In genomic region chr16:60419859-60420258, GRCh38 we compare ENCODE assay signal across 16 cellular contexts.
DNase-seq lines count a peak whose midpoint lies in the region; ATAC-seq and TF ChIP-seq lines count a peak whose summit lies in the region.
"Had no signal": no experiment of that assay in that cellular context is flagged by ENCODE, and none has a peak within 500 bp of the region (broad histone marks: within the 10 kb centered on the region; RNA-seq: fewer than 3 reads in every experiment).

No MANE protein-coding gene starts in this region.

- H3K9me3 Mint-ChIP-seq in GM23338: no peaks in the 10 kb centered on the region; the same call in 2 of the 3 replicates

- H3K4me3 ChIP-seq in GM23338: no peak overlapping the region
- H3K4me3 ChIP-seq in PC-9: no peak overlapping the region
- H3K4me3 ChIP-seq in esophagus squamous epithelium: no peak overlapping the region
- H3K4me3 ChIP-seq: GM23248, HAP-1 had no signal

- H3K79me2 ChIP-seq in GM23338 (replicated peaks; ENCODE audit: insufficient read depth) (no peaks in the 10 kb centered on the region), PC-9 (ENCODE audit: low read depth) (no peaks in the 10 kb centered on the region)

- CTCF ChIA-PET in PC-9 (lab: Charles Lee): no interaction called here

- peak; percentile 17 for DNase-seq in GM23338 (ENCODE audit: low spot score)
- DNase-seq in M059J (ENCODE audit: low read depth): peak; percentile 21
- peak; percentile 2 for DNase-seq in astrocyte of the hippocampus (ENCODE audit: low read depth, low spot score)
- peak; percentile 54 for DNase-seq in islet precursor cell
- DNase-seq in left ventricle myocardium superior: no peak
- no peak for DNase-seq in NCI-H187 treated with DMSO at 0.1 percent for 48 hours (lab: John Stamatoyannopoulos, UW)
- DNase-seq in PC-9: no peak
- no peak for DNase-seq in esophagus squamous epithelium (lab: John Stamatoyannopoulos, UW)
- DNase-seq: ACHN; C1 segment of cervical spinal cord; Calu3; CD4-positive, alpha-beta T cell; DMS 273 treated with DMSO at 0.1 percent for 48 hours; GM23248 had no signal

- POLR2A ChIA-PET in PC-9 (lab: Charles Lee; ENCODE audit: unreplicated experiment): no interaction called here

- intact Hi-C loops in left ventricle myocardium superior (cut with micrococcal nuclease) (no loop called here), PC-9 (cut with micrococcal nuclease; ENCODE audit: unreplicated experiment) (no loop called here), esophagus squamous epithelium (cut with DNase I) (no loop called here)

- 0 out of 2 replicates have a peak, but pooled peaks cover 3% of the 10 kb centered on the region for H3K9me2 ChIP-seq in GM23338 (ENCODE audit: insufficient read depth)
- no peaks in the 10 kb centered on the region for H3K9me2 ChIP-seq in PC-9 (ENCODE audit: insufficient read depth)

- H3K4me1 ChIP-seq in GM23338 (ENCODE audit: insufficient read depth) (peaks cover 5% of the 10 kb centered on the region; the same call in 1 of the 2 replicates), PC-9 (replicated peaks; ENCODE audit: insufficient read depth) (no peaks in the 10 kb centered on the region), esophagus squamous epithelium (no peaks in the 10 kb centered on the region)

- H3K4me2 ChIP-seq in GM23338 (no peak overlapping the region), PC-9 (no peak overlapping the region)

- peak; percentile 40; the same call in 2 of the 3 replicates for ATAC-seq in GM23338
- no peak for ATAC-seq in left ventricle myocardium superior

- peaks cover 2% of the 10 kb centered on the region for H3K27me3 Mint-ChIP-seq in GM23338 (ENCODE audit: insufficient read depth, low read depth, poor library complexity)
- H3K27me3 Mint-ChIP-seq: B cell; CD4-positive, alpha-beta T cell had no signal

- no peaks in the 10 kb centered on the region for H3F3A ChIP-seq in GM23338 (replicated peaks; ENCODE audit: low read depth)
- H3F3A ChIP-seq in PC-9 (ENCODE audit: insufficient read depth, low read depth): no peaks in the 10 kb centered on the region

- TF ChIP-seq POLR2A in esophagus squamous epithelium (IDR thresholded peaks at IDR 0.05): no peak

- 0 out of 2 replicates have a peak overlapping the region, but pooled peaks have one; percentile 1 for H2AFZ ChIP-seq in GM23338
- no peak overlapping the region for H2AFZ ChIP-seq in PC-9
- H2AFZ ChIP-seq: GM23248 had no signal

- peak overlapping the region; percentile 36; the same call in 1 of the 2 replicates for H3K27ac Mint-ChIP-seq in GM23338
- H3K27ac Mint-ChIP-seq: B cell; CD4-positive, alpha-beta T cell had no signal

- H3K27me3 ChIP-seq in GM23338 (ENCODE audit: insufficient read depth) (no peaks in the 10 kb centered on the region), PC-9 (ENCODE audit: insufficient read depth, low read depth) (peaks cover 23% of the 10 kb centered on the region; the same call in 1 of the 2 replicates), esophagus squamous epithelium (no peaks in the 10 kb centered on the region)

- H4K20me1 ChIP-seq in GM23338 (replicated peaks; ENCODE audit: insufficient read depth): no peaks in the 10 kb centered on the region
- no peaks in the 10 kb centered on the region; the same call in 1 of the 2 replicates for H4K20me1 ChIP-seq in PC-9 (ENCODE audit: insufficient read depth)

- H3K36me3 Mint-ChIP-seq in GM23338 (ENCODE audit: low read depth): no peaks in the 10 kb centered on the region

- H3K4me3 Mint-ChIP-seq in GM23338: no peak overlapping the region
- H3K4me3 Mint-ChIP-seq: B cell; CD4-positive, alpha-beta T cell had no signal

- no peaks in the 10 kb centered on the region for H3K9me3 ChIP-seq in PC-9 (ENCODE audit: insufficient read depth, low read depth)
- H3K9me3 ChIP-seq in esophagus squamous epithelium: no peaks in the 10 kb centered on the region
- H3K9me3 ChIP-seq: HAP-1 had no signal

- 33 to 68% methylated on average over 4 of the region's 4 CpGs for WGBS in esophagus squamous epithelium, 2 donors

- H3K4me1 Mint-ChIP-seq in GM23338: peaks cover 4% of the 10 kb centered on the region
- H3K4me1 Mint-ChIP-seq: B cell had no signal

- no peak overlapping the region for H3K27ac ChIP-seq in GM23338 (ENCODE audit: low read depth)
- H3K27ac ChIP-seq in PC-9: no peak overlapping the region
- H3K27ac ChIP-seq in esophagus squamous epithelium: no peak overlapping the region
- H3K27ac ChIP-seq: GM23248 had no signal

- no peak for TF ChIP-seq CTCF in GM23338 (conservative IDR thresholded peaks at IDR 0.05; ENCODE audit: low read depth in 2 of 2)
- no peak for TF ChIP-seq CTCF in PC-9 (conservative IDR thresholded peaks at IDR 0.05)
- TF ChIP-seq CTCF in esophagus squamous epithelium (IDR thresholded peaks at IDR 0.05): no peak

- H3K36me3 ChIP-seq in GM23338 (ENCODE audit: insufficient read depth): no peaks in the 10 kb centered on the region
- H3K36me3 ChIP-seq in PC-9 (ENCODE audit: low read depth): no peaks in the 10 kb centered on the region
- no peaks in the 10 kb centered on the region for H3K36me3 ChIP-seq in esophagus squamous epithelium
- H3K36me3 ChIP-seq: HAP-1 had no signal

- no TSS peak for BruUV-seq in PC-9 (replicated peaks; lab: Mats Ljungman, UMichigan)

TF ChIP-seq in GM23338, 12 proteins besides CTCF, POLR2A, EP300 and RAD21 (continues in another document):
- TF ChIP-seq ETS1 (IDR thresholded peaks at IDR 0.05) (no peak), EZH2 (IDR thresholded peaks at IDR 0.05; ENCODE audit: low read depth, unreplicated experiment) (no peak), EZH2phosphoT487 (IDR thresholded peaks at IDR 0.05; ENCODE audit: unreplicated experiment) (no peak), ZNF114 (CRISPR knock-in tag; IDR thresholded peaks at IDR 0.05) (no peak), JUNB (IDR thresholded peaks at IDR 0.05; ENCODE audit: unreplicated experiment) (no peak), ZNF462 (CRISPR knock-in tag; IDR thresholded peaks at IDR 0.05) (no peak), POLR2AphosphoS5 (IDR thresholded peaks at IDR 0.05; ENCODE audit: low read depth) (no peak)

Comparison
In these comparisons a context has a peak if more than half of its experiments do, and no peak if none do; other contexts are left out.
1. DNase-seq: peak in GM23338 (single experiment), M059J (single experiment), astrocyte of the hippocampus (single experiment) and islet precursor cell (single experiment); none in left ventricle myocardium superior (single experiment), NCI-H187 treated with DMSO at 0.1 percent for 48 hours (single experiment), PC-9 (0 of 2) and esophagus squamous epithelium (single experiment).